In genomic region chr6:130886965-130887364, GRCh38 we compare ENCODE assay signal across 33 cellular contexts. TPM values are rescaled to one million over a fixed set of nuclear protein-coding genes. Genes with fewer than 3 reads are reported as not detected.
"Had no signal": no experiment of that assay in that cellular context is flagged by ENCODE, and none has a peak within 500 bp of the region (broad histone marks: within the 10 kb centered on the region; RNA-seq: fewer than 3 reads in every experiment).

No MANE protein-coding gene starts in this region.

- H3K4me3 ChIP-seq: SJSA1 had no signal

- DNase-seq: activated B cell treated with CpG ODN at 0.5 μM for 24 hours; activated CD4-positive, alpha-beta memory T cell treated with anti-CD3 and anti-CD28 coated beads for 36 hours; activated CD4-positive, alpha-beta T cell treated with anti-CD3 and anti-CD28 coated beads for 4 hours; activated CD4-positive, alpha-beta T cell treated with anti-CD3 and anti-CD28 coated beads, Interleukin-2, amount 50 U/mL, for 1 hour; activated CD4-positive, CD25-positive, alpha-beta regulatory T cell treated with anti-CD3 and anti-CD28 coated beads, Interleukin-2, amount 50 U/mL, for 72 hours; activated CD8-positive, alpha-beta memory T cell treated with anti-CD3 and anti-CD28 coated beads, Interleukin-2, amount 50 U/mL, for 4 hours; activated gamma-delta T cell treated with Interleukin-2 at 50 U/mL for 16 hours; activated naive CD4-positive, alpha-beta T cell treated with anti-CD3 and anti-CD28 coated beads, Interleukin-2, amount 10 ng/mL, durations not matched to agents 7 days and 5 days; activated naive CD8-positive, alpha-beta T cell treated with anti-CD3 and anti-CD28 coated beads, Interleukin-2, amount 50 U/mL, for 24 hours; activated T-cell treated with anti-CD3 and anti-CD28 coated beads for 4 hours; activated T-cell treated with anti-CD3 and anti-CD28 coated beads, Interleukin-2, amount 50 U/mL, for 4 hours; anterior cingulate cortex; caudate nucleus; Karpas-422; NCI-H1105 treated with DMSO at 0.1 percent for 48 hours; NCI-H1436; NCI-H1694; NCI-H1930; NCI-H345; NCI-H524 treated with DMSO at 0.1 percent for 48 hours; SHP77; T-cell; T-helper 2 cell; T-helper 9 cell had no signal

- ATAC-seq: activated naive CD8-positive, alpha-beta T cell treated with anti-CD3 and anti-CD28 coated beads, Interleukin-2, amount 50 U/mL, for 24 hours; activated T-cell treated with anti-CD3 and anti-CD28 coated beads, Interleukin-2, amount 50 U/mL, for 4 hours; Panc1; SK-N-SH treated with all-trans-retinoic acid at 6 μM for 48 hours; T-cell had no signal

- FAIRE-seq: bronchial epithelial cell had no signal

- H3K27ac ChIP-seq: SJSA1, VCaP had no signal

- H3K27me3 ChIP-seq: SJSA1 had no signal

- H3K9me3 ChIP-seq: SJSA1 had no signal

RNA-seq across cellular contexts. Expression of gene SMLR1, which starts 59.8 kb away (rescaled TPM):
- total RNA-seq: activated B cell treated with CpG ODN at 0.5 μM for 24 hours; activated CD4-positive, alpha-beta memory T cell treated with anti-CD3 and anti-CD28 coated beads for 36 hours; activated T-cell treated with anti-CD3 and anti-CD28 coated beads, Interleukin-2, amount 50 U/mL, for 4 hours; activated T-helper 1 cell treated with anti-CD3 and anti-CD28 coated beads, Interleukin-12 subunit alpha, Interleukin-12 subunit beta, Interleukin-2, Interleukin-4 antibody, amounts not matched to agents 30 ng/mL and 10 ng/mL and 1 ng/mL, durations not matched to agents 14 hours and 24 hours and 36 hours; bronchial epithelial cell; MCF 10A; NCI-H460; RPMI7951; SJSA1; T-cell had no signal
